ENCODE assay signal across 8 cellular contexts in the genomic region with DNA sequence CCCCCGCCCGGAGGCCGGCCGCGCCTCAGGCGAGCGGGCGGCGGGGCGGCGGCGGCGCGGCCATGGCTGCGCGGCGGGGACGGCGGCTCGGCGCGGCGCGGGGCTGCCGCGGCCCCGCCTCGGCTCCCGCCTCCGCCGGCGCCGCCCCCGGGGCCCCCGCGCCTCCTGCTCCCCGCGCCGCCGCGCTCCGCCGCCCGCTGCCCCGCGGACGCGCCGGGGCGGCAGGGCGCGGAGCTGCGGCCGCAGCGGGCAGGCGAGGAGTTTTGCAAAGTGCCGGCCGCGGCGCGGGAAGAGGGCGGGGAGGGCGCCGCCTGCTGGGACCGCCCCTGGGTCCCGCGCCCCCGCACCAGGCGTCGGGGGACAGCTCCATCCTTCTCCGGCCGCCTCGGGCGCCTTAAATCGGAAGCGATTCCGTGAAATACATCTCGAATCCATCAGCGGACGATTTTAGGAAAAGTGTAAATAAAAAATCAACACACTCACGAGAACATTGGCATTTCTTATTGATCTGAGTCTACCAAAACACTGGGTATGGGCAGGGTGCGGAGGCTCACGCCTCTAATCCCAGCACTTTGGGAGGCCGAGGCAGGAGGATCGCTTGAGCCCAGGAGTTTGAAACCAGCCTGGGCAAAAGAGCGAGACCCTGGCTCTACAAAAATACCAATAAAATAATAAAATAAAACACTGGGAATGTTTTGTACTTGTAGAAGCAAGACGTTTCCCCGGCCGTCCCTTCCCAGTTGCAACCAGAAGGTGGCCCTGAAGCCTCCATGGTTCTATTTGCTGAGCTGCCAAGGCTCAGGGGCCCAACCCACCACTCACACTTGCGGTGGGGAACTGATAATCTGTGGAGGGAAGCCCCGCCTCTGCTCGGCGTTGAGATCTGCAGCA.
DNase-seq lines count a peak whose midpoint lies in the region; ATAC-seq and TF ChIP-seq lines count a peak whose summit lies in the region.

No MANE protein-coding gene starts in this region.

- H3K4me3 Mint-ChIP-seq in naive thymus-derived CD4-positive, alpha-beta T cell: peak overlapping the region; percentile 40 to 81 (median 73)

- peak; percentile 57 for ATAC-seq in naive thymus-derived CD4-positive, alpha-beta T cell
- no peak for ATAC-seq in HG03196 (IDR thresholded peaks at IDR 0.05; ENCODE audit: unreplicated experiment)

- POLR2A ChIA-PET in naive thymus-derived CD4-positive, alpha-beta T cell (lab: Charles Lee): interaction anchor here (0.6 kb wide), 1 partner anchor 66 kb away, joined by 3 read pairs; no protein-coding TSS in a partner anchor

- H3K9me3 Mint-ChIP-seq in naive thymus-derived CD4-positive, alpha-beta T cell: peaks cover 0 to 34% (median 23%) of the 10 kb centered on the region in 11 donors

- H3K27me3 Mint-ChIP-seq in naive thymus-derived CD4-positive, alpha-beta T cell: peaks cover 50 to 70% (median 53%) of the 10 kb centered on the region in 5 donors

- intact Hi-C loops in naive thymus-derived CD4-positive, alpha-beta T cell (cut with micrococcal nuclease): loop anchor here in 1 of 2 donors (5.0 kb wide), 1 partner anchor 191 kb away; no protein-coding TSS in a partner anchor

- H3K36me3 Mint-ChIP-seq in naive thymus-derived CD4-positive, alpha-beta T cell: peaks cover 0 to 14% (median 10%) of the 10 kb centered on the region in 5 donors

- H3K27ac ChIP-seq in coronary artery: peak overlapping the region in 1 of 2 donors; percentile 79
- no peak overlapping the region for H3K27ac ChIP-seq in naive thymus-derived CD4-positive, alpha-beta T cell (ENCODE audit: low read depth, low read length)

- no peaks in the 10 kb centered on the region for H3K36me3 ChIP-seq in naive thymus-derived CD4-positive, alpha-beta T cell (ENCODE audit: control insufficient read depth in 2 of 3, insufficient read depth in 3 of 3, low read length in 3 of 3)

- H3K27me3 ChIP-seq in naive thymus-derived CD4-positive, alpha-beta T cell (ENCODE audit: control insufficient read depth in 2 of 2, insufficient read depth in 2 of 2, low read length in 2 of 2): peaks cover 0 to 21% of the 10 kb centered on the region in 2 donors

- no peak overlapping the region for H3K27ac Mint-ChIP-seq in naive thymus-derived CD4-positive, alpha-beta T cell

- H3K9me3 ChIP-seq in naive thymus-derived CD4-positive, alpha-beta T cell (ENCODE audit: control insufficient read depth in 2 of 3, low read length in 3 of 3): peaks cover 0 to 15% (median 0%) of the 10 kb centered on the region in 3 experiments

- DNase-seq in DMS53 (lab: John Stamatoyannopoulos, UW) (peak; percentile 54), DMS53 treated with DMSO at 0.1 percent for 48 hours (lab: John Stamatoyannopoulos, UW; ENCODE audit: unreplicated experiment) (no peak), NCI-H526 (lab: John Stamatoyannopoulos, UW) (peak; percentile 73 to 87), coronary artery (ENCODE audit: low spot score) (no peak), dedifferentiated amniotic fluid mesenchymal stem cell (ENCODE audit: extremely low spot score) (no peak), midbrain (lab: John Stamatoyannopoulos, UW) (no peak)
- DNase-seq in naive thymus-derived CD4-positive, alpha-beta T cell: peak in 1 of 9 donors; percentile 48

- peak overlapping the region; percentile 77 for H3K4me3 ChIP-seq in coronary artery
- no peak overlapping the region for H3K4me3 ChIP-seq in naive thymus-derived CD4-positive, alpha-beta T cell (ENCODE audit: low read length)

- TF ChIP-seq CTCF in coronary artery (IDR thresholded peaks at IDR 0.05): no peak

- no peaks in the 10 kb centered on the region for H3K4me1 ChIP-seq in naive thymus-derived CD4-positive, alpha-beta T cell (ENCODE audit: control insufficient read depth in 2 of 2, insufficient read depth in 2 of 2, low read length in 2 of 2)

- H3K4me1 Mint-ChIP-seq in naive thymus-derived CD4-positive, alpha-beta T cell: peaks cover 5 to 17% (median 11%) of the 10 kb centered on the region in 7 donors

- CTCF ChIA-PET in naive thymus-derived CD4-positive, alpha-beta T cell (lab: Charles Lee): interaction anchor here (0.6 to 0.9 kb wide), 2 partner anchors 54 to 805 kb away, joined by 3 to 4 read pairs; no protein-coding TSS in a partner anchor

Comparison
In these comparisons a context has a peak if more than half of its experiments do, and no peak if none do; other contexts are left out.
1. DNase-seq: peak in DMS53 (single experiment) and NCI-H526 (2 of 2); none in DMS53 treated with DMSO at 0.1 percent for 48 hours (single experiment), coronary artery (single experiment), dedifferentiated amniotic fluid mesenchymal stem cell (single experiment) and midbrain (single experiment).